Comparison of ENCODE assay signal across 27 cellular contexts in the genomic region with DNA sequence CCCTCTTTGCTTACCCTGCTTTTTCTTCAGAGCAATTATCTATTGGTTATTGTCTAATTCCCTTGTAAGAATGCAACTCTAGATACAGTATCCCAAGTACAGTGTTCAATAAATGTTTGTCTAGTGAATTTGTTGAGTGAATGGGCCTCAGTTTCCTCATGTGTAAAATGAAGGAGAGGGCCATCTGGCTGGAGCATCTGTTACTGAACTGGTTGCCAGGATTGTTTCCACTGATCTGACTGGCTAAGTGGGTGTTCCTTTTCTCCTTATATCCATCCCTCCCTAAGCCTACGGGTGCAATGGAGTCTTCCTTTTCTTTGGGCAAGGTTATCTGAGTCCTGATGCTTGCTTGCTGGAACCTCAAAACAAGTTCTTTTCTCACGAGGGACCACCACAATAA.
DNase-seq lines count a peak whose midpoint lies in the region; ATAC-seq, FAIRE-seq and TF ChIP-seq lines count a peak whose summit lies in the region.
"Had no signal": no experiment of that assay in that cellular context is flagged by ENCODE, and none has a peak within 500 bp of the region (broad histone marks: within the 10 kb centered on the region; RNA-seq: fewer than 3 reads in every experiment).

No MANE protein-coding gene starts in this region.

- H3K4me1 Mint-ChIP-seq in CD4-positive, alpha-beta memory T cell: peaks cover 18 to 43% (median 28%) of the 10 kb centered on the region in 4 donors
- peaks cover 26 to 57% (median 44%) of the 10 kb centered on the region in 3 donors for H3K4me1 Mint-ChIP-seq in CD8-positive, alpha-beta memory T cell
- H3K4me1 Mint-ChIP-seq in astrocyte (ENCODE audit: low read depth, unreplicated experiment): peaks cover 3% of the 10 kb centered on the region
- H3K4me1 Mint-ChIP-seq: neural crest cell had no signal

- no peaks in the 10 kb centered on the region for H3K36me3 Mint-ChIP-seq in CD4-positive, alpha-beta memory T cell
- H3K36me3 Mint-ChIP-seq in CD8-positive, alpha-beta memory T cell: peaks cover 0 to 1% (median 0%) of the 10 kb centered on the region in 3 donors
- no peaks in the 10 kb centered on the region for H3K36me3 Mint-ChIP-seq in astrocyte (ENCODE audit: low read depth, unreplicated experiment)
- H3K36me3 Mint-ChIP-seq: CD4-positive, CD25-positive, alpha-beta regulatory T cell had no signal

- H3K9ac ChIP-seq in astrocyte (ENCODE audit: low read length): no peak overlapping the region
- H3K9ac ChIP-seq: parathyroid adenoma had no signal

- POLR2A ChIA-PET in CD4-positive, alpha-beta memory T cell (lab: Charles Lee; ENCODE audit: partially characterized antibody): interaction anchor here (1.5 to 1.8 kb wide), 3 partner anchors 13 to 199 kb away, joined by 3 to 11 read pairs (median 8); no protein-coding TSS in a partner anchor
- POLR2A ChIA-PET in CD8-positive, alpha-beta memory T cell (lab: Charles Lee): no interaction called here

- no peaks in the 10 kb centered on the region for H3K27me3 ChIP-seq in CD4-positive, alpha-beta memory T cell (ENCODE audit: insufficient read depth, low read length)
- no peaks in the 10 kb centered on the region for H3K27me3 ChIP-seq in CD8-positive, alpha-beta memory T cell (ENCODE audit: insufficient read depth, low read length, poor library complexity, severe bottlenecking)
- H3K27me3 ChIP-seq in astrocyte (ENCODE audit: insufficient read depth, low read length) (no peaks in the 10 kb centered on the region), right cardiac atrium (ENCODE audit: control insufficient read depth, insufficient read depth) (no peaks in the 10 kb centered on the region), H7 (ENCODE audit: control insufficient read depth, insufficient read depth, low read length) (no peaks in the 10 kb centered on the region)
- H3K27me3 ChIP-seq: right atrium auricular region had no signal

- H3K36me3 ChIP-seq in CD4-positive, alpha-beta memory T cell (ENCODE audit: insufficient read depth, low read length): no peaks in the 10 kb centered on the region
- no peaks in the 10 kb centered on the region for H3K36me3 ChIP-seq in CD8-positive, alpha-beta memory T cell (ENCODE audit: insufficient read depth, low read length)
- H3K36me3 ChIP-seq in astrocyte (ENCODE audit: insufficient read depth, low read length) (no peaks in the 10 kb centered on the region), H7 (replicated peaks; ENCODE audit: control insufficient read depth, insufficient read depth, low read length) (no peaks in the 10 kb centered on the region)
- H3K36me3 ChIP-seq: right atrium auricular region, WERI-Rb-1 had no signal

- H3K27ac ChIP-seq in CD4-positive, alpha-beta memory T cell (ENCODE audit: low read depth, low read length): no peak overlapping the region
- H3K27ac ChIP-seq in CD8-positive, alpha-beta memory T cell (ENCODE audit: low read depth, low read length): no peak overlapping the region
- H3K27ac ChIP-seq in astrocyte (ENCODE audit: low read depth, low read length) (no peak overlapping the region), right cardiac atrium (ENCODE audit: low read length) (no peak overlapping the region)
- H3K27ac ChIP-seq: parathyroid adenoma, right atrium auricular region, WERI-Rb-1 had no signal

- H3K4me3 Mint-ChIP-seq in CD4-positive, alpha-beta memory T cell: peak overlapping the region in 3 of 8 donors; percentile 50 to 73 (median 54)
- H3K4me3 Mint-ChIP-seq in CD8-positive, alpha-beta memory T cell: peak overlapping the region in 4 of 7 donors; percentile 3 to 74 (median 39)
- no peak overlapping the region for H3K4me3 Mint-ChIP-seq in astrocyte (ENCODE audit: unreplicated experiment)
- H3K4me3 Mint-ChIP-seq: neural crest cell had no signal

- peak overlapping the region; percentile 62 to 95 (median 81) for H3K27ac Mint-ChIP-seq in CD4-positive, alpha-beta memory T cell
- H3K27ac Mint-ChIP-seq in CD8-positive, alpha-beta memory T cell: peak overlapping the region in 6 of 8 donors; percentile 64 to 95 (median 81)
- H3K27ac Mint-ChIP-seq in astrocyte (ENCODE audit: unreplicated experiment): no peak overlapping the region
- H3K27ac Mint-ChIP-seq: activated naive CD4-positive, alpha-beta T cell treated with anti-CD3 and anti-CD28 coated beads, Interleukin-2, amount 50 U/mL, for 72 hours; IgD-negative memory B cell had no signal

- H4K20me1 ChIP-seq in astrocyte (ENCODE audit: insufficient read depth, low read length): no peaks in the 10 kb centered on the region

- CTCF ChIA-PET in CD4-positive, alpha-beta memory T cell (lab: Charles Lee; ENCODE audit: partially characterized antibody): interaction anchor here (1.5 kb wide), 1 partner anchor 199 kb away, joined by 4 read pairs; no protein-coding TSS in a partner anchor
- CTCF ChIA-PET in CD8-positive, alpha-beta memory T cell (lab: Charles Lee): interaction anchor here (1.0 kb wide), 1 partner anchor 11 kb away, joined by 3 read pairs; no protein-coding TSS in a partner anchor

- ATAC-seq in right cardiac atrium: no peak
- ATAC-seq: mucosa of descending colon had no signal

- TF ChIP-seq CTCF in astrocyte (IDR thresholded peaks at IDR 0.05; ENCODE audit: insufficient read depth, low read depth, low read length): no peak

- FAIRE-seq in astrocyte (lab: Jason Lieb, UNC): peak; percentile 59
- FAIRE-seq: G401.6 had no signal

- no peak for DNase-seq in CD4-positive, alpha-beta memory T cell
- DNase-seq in CD8-positive, alpha-beta memory T cell: no peak
- DNase-seq in NCI-H82 (lab: John Stamatoyannopoulos, UW) (peak; percentile 66), astrocyte (ENCODE audit: low read depth) (no peak), right cardiac atrium (no peak), NCI-H2107 (lab: John Stamatoyannopoulos, UW) (no peak), H7 (no peak)
- DNase-seq: activated T-cell treated with anti-CD3 and anti-CD28 coated beads, Interleukin-2, amount 50 U/mL, for 24 hours; effector CD4-positive, alpha-beta T cell; head of caudate nucleus; kidney glomerular epithelial cell; mucosa of descending colon; NCI-H1092 treated with DMSO at 0.1 percent for 48 hours; NCI-H2029 treated with DMSO at 0.1 percent for 48 hours; stimulated activated CD4-positive, alpha-beta T cell treated with anti-CD3 and anti-CD28 coated beads, Interleukin-12 subunit alpha, Interleukin-12 subunit beta, amount 100 ng/mL, for 4 hours; stimulated activated CD4-positive, alpha-beta T cell treated with anti-CD3 and anti-CD28 coated beads, Interleukin-4, amount 100 ng/mL, for 4 hours; stimulated activated naive CD4-positive, alpha-beta T cell treated with Interleukin-2 at 50 U/mL for 16 hours; T-helper 9 cell; WERI-Rb-1 had no signal

- peaks cover 0 to 1% (median 0%) of the 10 kb centered on the region in 8 donors for H3K9me3 Mint-ChIP-seq in CD4-positive, alpha-beta memory T cell
- peaks cover 0 to 2% (median 0%) of the 10 kb centered on the region in 5 donors for H3K9me3 Mint-ChIP-seq in CD8-positive, alpha-beta memory T cell
- peaks cover 3% of the 10 kb centered on the region for H3K9me3 Mint-ChIP-seq in astrocyte (ENCODE audit: unreplicated experiment)
- H3K9me3 Mint-ChIP-seq: activated T-cell treated with anti-CD3 and anti-CD28 coated beads, Interleukin-2, amount 50 U/mL, for 24 hours had no signal

- no peaks in the 10 kb centered on the region for H3K27me3 Mint-ChIP-seq in CD4-positive, alpha-beta memory T cell
- peaks cover 0 to 7% of the 10 kb centered on the region in 2 donors for H3K27me3 Mint-ChIP-seq in CD8-positive, alpha-beta memory T cell
- no peaks in the 10 kb centered on the region for H3K27me3 Mint-ChIP-seq in astrocyte (ENCODE audit: low read depth, unreplicated experiment)
- H3K27me3 Mint-ChIP-seq: CD4-positive, CD25-positive, alpha-beta regulatory T cell had no signal

- intact Hi-C loops in CD4-positive, alpha-beta memory T cell (cut with micrococcal nuclease): no loop called here
- intact Hi-C loops in right cardiac atrium (cut with DNase I): loop anchor here in 1 of 4 donors (5.0 kb wide), 1 partner anchor 345 kb away; no protein-coding TSS in a partner anchor

- H2AFZ ChIP-seq in astrocyte (ENCODE audit: low read depth, low read length): no peak overlapping the region
- H2AFZ ChIP-seq: parathyroid adenoma had no signal

- WGBS in right cardiac atrium: 39% methylated on average over 2 of the region's 2 CpGs

- H3K79me2 ChIP-seq in astrocyte (ENCODE audit: insufficient read depth, low read length): no peaks in the 10 kb centered on the region
- H3K79me2 ChIP-seq: parathyroid adenoma had no signal

- peaks cover 29% of the 10 kb centered on the region for H3K4me1 ChIP-seq in CD4-positive, alpha-beta memory T cell (ENCODE audit: insufficient read depth, low read length)
- H3K4me1 ChIP-seq in CD8-positive, alpha-beta memory T cell (ENCODE audit: insufficient read depth, low read length): peaks cover 6% of the 10 kb centered on the region
- H3K4me1 ChIP-seq in astrocyte (ENCODE audit: insufficient read depth, low read length): peaks cover 6% of the 10 kb centered on the region
- H3K4me1 ChIP-seq in right cardiac atrium (ENCODE audit: control insufficient read depth, insufficient read depth, low read length): no peaks in the 10 kb centered on the region
- H3K4me1 ChIP-seq: parathyroid adenoma, right atrium auricular region had no signal

- no peak overlapping the region for H3K4me3 ChIP-seq in CD4-positive, alpha-beta memory T cell (ENCODE audit: low read length in 2 of 2)
- no peak overlapping the region for H3K4me3 ChIP-seq in CD8-positive, alpha-beta memory T cell (ENCODE audit: low read length)
- H3K4me3 ChIP-seq in astrocyte (ENCODE audit: insufficient read depth, low read depth, low read length) (no peak overlapping the region), right cardiac atrium (ENCODE audit: low read length) (no peak overlapping the region), H7 (ENCODE audit: insufficient read depth, low read depth, low read length) (no peak overlapping the region)
- H3K4me3 ChIP-seq: lung, mucosa of descending colon, right atrium auricular region had no signal

- no peaks in the 10 kb centered on the region for H3K9me3 ChIP-seq in CD4-positive, alpha-beta memory T cell (ENCODE audit: control insufficient read depth in 1 of 2, low read length in 2 of 2)
- no peaks in the 10 kb centered on the region for H3K9me3 ChIP-seq in CD8-positive, alpha-beta memory T cell (ENCODE audit: low read length)
- H3K9me3 ChIP-seq in astrocyte (ENCODE audit: insufficient read depth, low read depth, low read length): no peaks in the 10 kb centered on the region
- no peaks in the 10 kb centered on the region for H3K9me3 ChIP-seq in right cardiac atrium (ENCODE audit: control insufficient read depth, low read length)
- H3K9me3 ChIP-seq: mucosa of descending colon, right atrium auricular region had no signal

- no peak overlapping the region for H3K4me2 ChIP-seq in astrocyte (ENCODE audit: low read length)
